ENCODE assay signal across 23 cellular contexts in genomic region chr4:3740256-3740655, GRCh38. TPM values are rescaled to one million over a fixed set of nuclear protein-coding genes. Genes with fewer than 3 reads are reported as not detected.
"Had no signal": no experiment of that assay in that cellular context is flagged by ENCODE, and none has a peak within 500 bp of the region (broad histone marks: within the 10 kb centered on the region; RNA-seq: fewer than 3 reads in every experiment).

No MANE protein-coding gene starts in this region.

- H3K4me1 ChIP-seq: adrenal gland had no signal

- H3K9me3 ChIP-seq: adrenal gland had no signal

- H3K27ac ChIP-seq: adrenal gland, SK-N-MC, WERI-Rb-1 had no signal

- DNase-seq: activated CD4-positive, alpha-beta T cell treated with anti-CD3 and anti-CD28 coated beads for 36 hours; activated CD4-positive, alpha-beta T cell treated with anti-CD3 and anti-CD28 coated beads, Interleukin-2, amount 50 U/mL, for 1 hour; activated CD8-positive, alpha-beta memory T cell treated with anti-CD3 and anti-CD28 coated beads, Interleukin-2, amount 50 U/mL, for 4 hours; activated CD8-positive, alpha-beta T cell treated with anti-CD3 and anti-CD28 coated beads for 36 hours; activated naive CD4-positive, alpha-beta T cell treated with anti-CD3 and anti-CD28 coated beads, Interleukin-2, amount 50 U/mL, for 16 hours; activated naive CD8-positive, alpha-beta T cell treated with anti-CD3 and anti-CD28 coated beads, Interleukin-2, amount 10 ng/mL, durations not matched to agents 7 days and 5 days; adrenal gland; anterior cingulate cortex; caudate nucleus; Kasumi-1; KBM-7; NCI-H1105; NCI-H1436; NCI-H1694 treated with DMSO at 0.1 percent for 48 hours; NCI-H2029 treated with DMSO at 0.1 percent for 48 hours; NCI-H510A treated with DMSO at 0.1 percent for 48 hours; NCI-H69; PC-3; SIG-M5; T-helper 1 cell; WERI-Rb-1 had no signal

- H3K36me3 ChIP-seq: adrenal gland, WERI-Rb-1 had no signal

- H3K4me3 ChIP-seq: adrenal gland, SK-N-MC had no signal

RNA-seq across cellular contexts. Expression of gene ADRA2C, which starts 25.9 kb away (rescaled TPM):
- total RNA-seq: activated CD4-positive, alpha-beta T cell treated with anti-CD3 and anti-CD28 coated beads for 36 hours; activated naive CD8-positive, alpha-beta T cell treated with anti-CD3 and anti-CD28 coated beads, Interleukin-2, amount 10 ng/mL, durations not matched to agents 7 days and 5 days; PC-3; T-helper 2 cell treated with Interferon-gamma antibody and Interleukin-4, amounts not matched to agents 100 ng/mL and 5 ng/mL, for 36 hours had no signal
